Comparison of ENCODE assay signal across 24 cellular contexts in the genomic region with DNA sequence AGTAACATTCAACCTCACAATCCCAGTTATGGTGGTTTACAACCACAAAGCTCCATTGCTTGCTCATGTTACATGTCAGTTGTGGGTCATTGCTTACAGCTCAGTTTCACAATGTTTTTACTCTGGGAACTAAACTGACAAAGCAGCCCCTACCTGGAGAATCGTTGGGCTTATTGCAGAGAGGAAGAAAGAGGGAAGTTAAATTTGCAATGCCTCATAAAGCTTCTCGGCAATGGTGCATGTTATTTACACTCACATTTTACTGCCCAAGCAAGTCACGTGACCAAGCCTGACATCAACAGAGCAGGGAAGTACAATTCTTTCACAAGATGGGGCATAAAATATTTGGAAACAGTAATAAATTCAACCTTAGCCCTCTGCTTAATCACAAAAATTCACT.
DNase-seq lines count a peak whose midpoint lies in the region; ATAC-seq, FAIRE-seq and TF ChIP-seq lines count a peak whose summit lies in the region.
"Had no signal": no experiment of that assay in that cellular context is flagged by ENCODE, and none has a peak within 500 bp of the region (broad histone marks: within the 10 kb centered on the region; RNA-seq: fewer than 3 reads in every experiment).

No MANE protein-coding gene starts in this region.

- no peak overlapping the region for H2BK5ac ChIP-seq in H1 (ENCODE audit: low read depth, low read length)

- no peak for TF ChIP-seq EP300 in HepG2 (IDR thresholded peaks at IDR 0.05; ENCODE audit: low read depth in 2 of 2, low read length in 2 of 2)
- no peak for TF ChIP-seq EP300 in HepG2 (CRISPR knock-in tag; IDR thresholded peaks at IDR 0.05; ENCODE audit: borderline replicate concordance)
- no peak for TF ChIP-seq EP300 in H1 (IDR thresholded peaks at IDR 0.05; ENCODE audit: borderline replicate concordance in 1 of 2, low read depth in 2 of 2, low read length in 2 of 2)

- H3K4me2 ChIP-seq in HepG2 (ENCODE audit: low read depth, low read length) (no peak overlapping the region), PC-3 (ENCODE audit: low read length) (no peak overlapping the region), H1 (ENCODE audit: insufficient read depth in 1 of 2, low read depth in 2 of 2, low read length in 2 of 2) (no peak overlapping the region)

- H3F3A ChIP-seq in PC-3 (ENCODE audit: low read length, unreplicated experiment), result no peaks in the 10 kb centered on the region

- WGBS in HepG2 (ENCODE audit: low lambda C conversion rate), result 3% methylated on average over 3 of the region's 3 CpGs
- 38% methylated on average over 3 of the region's 3 CpGs for WGBS in right lobe of liver (ENCODE audit: insufficient coverage, low coverage, low lambda C conversion rate, missing lambda C conversion rate)
- WGBS in H1 (ENCODE audit: extremely low coverage in 1 of 2, insufficient coverage in 1 of 2, insufficient read length in 1 of 2, insufficient replicate concordance in 2 of 2, low coverage in 1 of 2, low lambda C conversion rate in 2 of 2, missing lambda C conversion rate in 1 of 2), 2 experiments, result 82% methylated on average over 3 of the region's 3 CpGs; no CpG with 5 or more reads in 1 of the 2 experiments

- H3K9me3 ChIP-seq in HepG2 (ENCODE audit: low read length) (no peaks in the 10 kb centered on the region; the same call in 1 of the 2 replicates), right lobe of liver (no peaks in the 10 kb centered on the region), PC-3 (ENCODE audit: low read length) (no peaks in the 10 kb centered on the region), H1 (ENCODE audit: insufficient read depth in 2 of 2, low read depth in 1 of 2, low read length in 1 of 2) (peaks cover 1 to 2% of the 10 kb centered on the region in 2 experiments; a peak in 1 of 4 replicates), upper lobe of right lung (no peaks in the 10 kb centered on the region)

- H4K20me1 ChIP-seq in HepG2 (ENCODE audit: insufficient read depth, low read length), result no peaks in the 10 kb centered on the region
- no peaks in the 10 kb centered on the region for H4K20me1 ChIP-seq in PC-3 (ENCODE audit: low read length)
- H4K20me1 ChIP-seq in H1 (replicated peaks in 1 of 2; ENCODE audit: control insufficient read depth in 1 of 2, insufficient read depth in 2 of 2, low read length in 2 of 2), result no peaks in the 10 kb centered on the region

- no peaks in the 10 kb centered on the region for H3K27me3 ChIP-seq in HepG2 (ENCODE audit: control insufficient read depth in 1 of 2, insufficient read depth in 2 of 2, low read length in 2 of 2)
- no peaks in the 10 kb centered on the region for H3K27me3 ChIP-seq in right lobe of liver
- no peaks in the 10 kb centered on the region for H3K27me3 ChIP-seq in PC-3 (ENCODE audit: low read length)
- H3K27me3 ChIP-seq in H1 (replicated peaks in 1 of 4; ENCODE audit: control insufficient read depth in 3 of 4, extremely low read depth in 1 of 4, insufficient read depth in 3 of 4, low read length in 3 of 4), result no peaks in the 10 kb centered on the region
- no peaks in the 10 kb centered on the region for H3K27me3 ChIP-seq in upper lobe of right lung
- H3K27me3 ChIP-seq: heart right ventricle had no signal

- H3K79me2 ChIP-seq in HepG2 (ENCODE audit: insufficient read depth, low read length), result no peaks in the 10 kb centered on the region
- H3K79me2 ChIP-seq in PC-3 (ENCODE audit: low read length), result no peaks in the 10 kb centered on the region
- H3K79me2 ChIP-seq in H1 (ENCODE audit: control insufficient read depth in 1 of 2, insufficient read depth in 2 of 2, low read length in 2 of 2), result no peaks in the 10 kb centered on the region

- intact Hi-C loops in HepG2 (cut with micrococcal nuclease; ENCODE audit: unreplicated experiment) (no loop called here), right lobe of liver (cut with DNase I) (no loop called here), PC-3 (cut with micrococcal nuclease) (no loop called here), upper lobe of right lung (cut with DNase I) (no loop called here)

- H3K23me2 ChIP-seq in H1 (ENCODE audit: low read depth, low read length), result no peaks in the 10 kb centered on the region

- no peak overlapping the region for H2AK5ac ChIP-seq in H1 (ENCODE audit: low read depth, low read length)

- no peak overlapping the region for H2BK12ac ChIP-seq in H1 (ENCODE audit: low read depth, low read length)

- H3K9me2 ChIP-seq in PC-3 (replicated peaks; ENCODE audit: low read length), result no peaks in the 10 kb centered on the region

- no peak overlapping the region for H4K8ac ChIP-seq in H1 (ENCODE audit: extremely low read depth, insufficient read depth, low read length)

- H2BK15ac ChIP-seq in H1 (ENCODE audit: low read length), result no peak overlapping the region

- BruUV-seq in HepG2 (replicated peaks; lab: Mats Ljungman, UMichigan) (no TSS peak), PC-3 (replicated peaks; lab: Mats Ljungman, UMichigan) (no TSS peak)

- CTCF ChIA-PET in HepG2 (lab: Yijun Ruan, JAX; ENCODE audit: low intra/inter-chr PET ratio, low total read pairs), result no interaction called here
- CTCF ChIA-PET in PC-3 (lab: Charles Lee), result interaction anchor here (0.6 kb wide), 1 partner anchor 451 kb away, joined by 6 read pairs; no protein-coding TSS in a partner anchor
- CTCF ChIA-PET in H1 (lab: Charles Lee; ENCODE audit: partially characterized antibody), result interaction anchor here (1.0 to 1.3 kb wide), 3 partner anchors 9 to 183 kb away, joined by 3 to 4 read pairs (median 3); no protein-coding TSS in a partner anchor

- ATAC-seq in HepG2 (no peak), right lobe of liver (no peak), PC-3 (peak; percentile 11), GM18861 (IDR thresholded peaks at IDR 0.05; ENCODE audit: unreplicated experiment) (no peak), upper lobe of right lung (no peak)
- ATAC-seq in stimulated activated naive CD8-positive, alpha-beta T cell treated with anti-CD3 and anti-CD28 coated beads, Interleukin-15, Interleukin-2, amounts not matched to agents 100 U/mL and 50 U/mL, for 24 hours, result no peak
- ATAC-seq: HCT116, heart right ventricle, natural killer cell, SK-N-SH treated with all-trans-retinoic acid at 6 μM for 48 hours had no signal

- H3K4me3 ChIP-seq in HepG2 (replicated peaks in 1 of 3; ENCODE audit: insufficient read depth in 1 of 3, low read depth in 2 of 3, low read length in 3 of 3) (no peak overlapping the region), right lobe of liver (no peak overlapping the region), PC-3 (ENCODE audit: low read length) (no peak overlapping the region), H1 (ENCODE audit: extremely low read depth in 1 of 4, insufficient read depth in 2 of 4, low read depth in 3 of 4, low read length in 4 of 4) (no peak overlapping the region), upper lobe of right lung (no peak overlapping the region)
- H3K4me3 ChIP-seq: heart right ventricle had no signal

- FAIRE-seq in HepG2 (lab: Jason Lieb, UNC), result no peak
- no peak for FAIRE-seq in H1 (lab: Jason Lieb, UNC)
- FAIRE-seq: GM12891, islet of Langerhans, RCC 7860 had no signal

- no peak overlapping the region for H4K5ac ChIP-seq in H1 (ENCODE audit: insufficient read length, low read depth, low read length)

- H3K18ac ChIP-seq in H1 (ENCODE audit: extremely low read depth, low read length), result no peak overlapping the region

- POLR2A ChIA-PET in HepG2 (lab: Yijun Ruan, JAX), result no interaction called here
- POLR2A ChIA-PET in PC-3 (lab: Charles Lee; ENCODE audit: unreplicated experiment), result no interaction called here
- POLR2A ChIA-PET in H1 (lab: Charles Lee; ENCODE audit: partially characterized antibody), result no interaction called here

- DNase-seq in HepG2 (ENCODE audit: low spot score) (no peak), right lobe of liver (no peak), PC-3 (peak; percentile 36), H1 (ENCODE audit: low read depth in 1 of 2, low spot score in 2 of 2) (no peak), upper lobe of right lung (no peak), NCI-H524 (lab: John Stamatoyannopoulos, UW) (no peak)
- DNase-seq in stimulated activated naive CD8-positive, alpha-beta T cell treated with anti-CD3 and anti-CD28 coated beads, Interleukin-15, Interleukin-2, amounts not matched to agents 100 U/mL and 50 U/mL, for 24 hours, result no peak
- DNase-seq: activated CD4-positive, alpha-beta T cell treated with anti-CD3 and anti-CD28 coated beads, Interleukin-2, amount 10 ng/mL, durations not matched to agents 7 days and 5 days; activated gamma-delta T cell treated with Interleukin-2 at 50 U/mL for 16 hours; amniotic stem cell; Calu3; effector memory CD4-positive, alpha-beta T cell; heart right ventricle; natural killer cell; NCI-H2081; NCI-H524 treated with DMSO at 0.1 percent for 48 hours; stimulated activated CD8-positive, alpha-beta memory T cell treated with anti-CD3 and anti-CD28 coated beads, Interleukin-4, amount 100 ng/mL, for 48 hours had no signal

- H3K56ac ChIP-seq in H1 (replicated peaks; ENCODE audit: insufficient read length, low read depth, low read length), result no peak overlapping the region

- H3K14ac ChIP-seq in H1 (ENCODE audit: insufficient read length), result no peak overlapping the region

- no peak overlapping the region for H3K23ac ChIP-seq in H1 (ENCODE audit: insufficient read length)

- no peaks in the 10 kb centered on the region for H3K79me1 ChIP-seq in H1 (ENCODE audit: low read depth, low read length)

- H3K36me3 ChIP-seq in HepG2 (replicated peaks in 1 of 2; ENCODE audit: control insufficient read depth in 1 of 2, insufficient read depth in 2 of 2, low read length in 2 of 2), result no peaks in the 10 kb centered on the region
- no peaks in the 10 kb centered on the region for H3K36me3 ChIP-seq in right lobe of liver
- no peaks in the 10 kb centered on the region for H3K36me3 ChIP-seq in PC-3 (ENCODE audit: low read depth, low read length)
- no peaks in the 10 kb centered on the region for H3K36me3 ChIP-seq in H1 (ENCODE audit: control insufficient read depth in 2 of 4, insufficient read depth in 4 of 4, low read length in 3 of 4)
- no peaks in the 10 kb centered on the region for H3K36me3 ChIP-seq in upper lobe of right lung
- H3K36me3 ChIP-seq: heart right ventricle had no signal

- no peak for TF ChIP-seq CTCF in HepG2 (CRISPR knock-in tag; IDR thresholded peaks at IDR 0.05)
- no peak for TF ChIP-seq CTCF in right lobe of liver (IDR thresholded peaks at IDR 0.05)
- TF ChIP-seq CTCF in PC-3 (conservative IDR thresholded peaks at IDR 0.05; ENCODE audit: low read depth, low read length), result no peak
- TF ChIP-seq CTCF in H1 (IDR thresholded peaks at IDR 0.05; ENCODE audit: control extremely low read depth in 1 of 3, insufficient read depth in 1 of 3, low read depth in 1 of 3, low read length in 3 of 3), result no peak
- no peak for TF ChIP-seq CTCF in upper lobe of right lung (IDR thresholded peaks at IDR 0.05)

- no peak overlapping the region for H3K9ac ChIP-seq in HepG2 (ENCODE audit: insufficient read depth, low read depth, low read length)
- no peak overlapping the region for H3K9ac ChIP-seq in PC-3 (ENCODE audit: low read length)
- H3K9ac ChIP-seq in H1 (replicated peaks in 1 of 4; ENCODE audit: extremely low read depth in 1 of 4, low read depth in 3 of 4, low read length in 3 of 4), result no peak overlapping the region

- TF ChIP-seq POLR2A in HepG2 (IDR thresholded peaks at IDR 0.05; ENCODE audit: insufficient read depth in 1 of 2, low read depth in 2 of 2, low read length in 2 of 2), result no peak
- TF ChIP-seq POLR2A in right lobe of liver (IDR thresholded peaks at IDR 0.05), result no peak
- TF ChIP-seq POLR2A in H1 (IDR thresholded peaks at IDR 0.05; ENCODE audit: control extremely low read depth in 1 of 2, low read depth in 2 of 2, low read length in 2 of 2), result no peak

- H3K27ac ChIP-seq in HepG2 (ENCODE audit: extremely low read length, insufficient read depth, low read length) (no peak overlapping the region), right lobe of liver (no peak overlapping the region), PC-3 (ENCODE audit: low read length) (no peak overlapping the region), H1 (ENCODE audit: low read depth, low read length) (no peak overlapping the region), upper lobe of right lung (no peak overlapping the region)
- H3K27ac ChIP-seq: 22Rv1, heart right ventricle had no signal

- no peak overlapping the region for H3K4ac ChIP-seq in H1 (replicated peaks; ENCODE audit: insufficient read length, low read depth, low read length)

- TF ChIP-seq RAD21 in HepG2 (CRISPR knock-in tag; IDR thresholded peaks at IDR 0.05) (no peak), H1 (IDR thresholded peaks at IDR 0.05 in 1 of 2, conservative IDR thresholded peaks at IDR 0.05 in 1 of 2; ENCODE audit: low read depth in 2 of 2, low read length in 2 of 2) (no peak)

- no peak overlapping the region for H4K91ac ChIP-seq in H1 (replicated peaks; ENCODE audit: insufficient read length, low read length)

- H2AFZ ChIP-seq in HepG2 (ENCODE audit: low read length) (no peak overlapping the region), PC-3 (ENCODE audit: low read length) (no peak overlapping the region), H1 (ENCODE audit: low read length) (0 out of 2 replicates have a peak overlapping the region, but pooled peaks have one; percentile 42)

- in situ Hi-C loops in HepG2 (cut with HindIII; ENCODE audit: extremely low pct_ligation_motif_present, low pct_unique_long_range_greater_than_20kb), result no loop called here

- no peak overlapping the region for H2BK120ac ChIP-seq in H1 (replicated peaks; ENCODE audit: low read depth, low read length)

- no peak overlapping the region for H2BK20ac ChIP-seq in H1 (ENCODE audit: low read length)

- no peaks in the 10 kb centered on the region for H3K4me1 ChIP-seq in HepG2 (ENCODE audit: insufficient read depth, low read length)
- H3K4me1 ChIP-seq in right lobe of liver, result no peaks in the 10 kb centered on the region
- H3K4me1 ChIP-seq in PC-3 (ENCODE audit: insufficient read depth, low read length), result no peaks in the 10 kb centered on the region
- no peaks in the 10 kb centered on the region for H3K4me1 ChIP-seq in H1 (replicated peaks in 1 of 4; ENCODE audit: control insufficient read depth in 3 of 4, insufficient read depth in 4 of 4, low read length in 3 of 4)
- H3K4me1 ChIP-seq in upper lobe of right lung, result no peaks in the 10 kb centered on the region
- H3K4me1 ChIP-seq: heart right ventricle had no signal
